In genomic region chr15:101470548-101471239, GRCh38 we compare ENCODE assay signal across 1 cellular context.
TF ChIP-seq lines count a peak whose summit lies in the region.

No MANE protein-coding gene starts in this region.

TF ChIP-seq in WTC11, 78 proteins besides CTCF, POLR2A, EP300 and RAD21 (continued from another document):
- TF ChIP-seq, protein P1, sequence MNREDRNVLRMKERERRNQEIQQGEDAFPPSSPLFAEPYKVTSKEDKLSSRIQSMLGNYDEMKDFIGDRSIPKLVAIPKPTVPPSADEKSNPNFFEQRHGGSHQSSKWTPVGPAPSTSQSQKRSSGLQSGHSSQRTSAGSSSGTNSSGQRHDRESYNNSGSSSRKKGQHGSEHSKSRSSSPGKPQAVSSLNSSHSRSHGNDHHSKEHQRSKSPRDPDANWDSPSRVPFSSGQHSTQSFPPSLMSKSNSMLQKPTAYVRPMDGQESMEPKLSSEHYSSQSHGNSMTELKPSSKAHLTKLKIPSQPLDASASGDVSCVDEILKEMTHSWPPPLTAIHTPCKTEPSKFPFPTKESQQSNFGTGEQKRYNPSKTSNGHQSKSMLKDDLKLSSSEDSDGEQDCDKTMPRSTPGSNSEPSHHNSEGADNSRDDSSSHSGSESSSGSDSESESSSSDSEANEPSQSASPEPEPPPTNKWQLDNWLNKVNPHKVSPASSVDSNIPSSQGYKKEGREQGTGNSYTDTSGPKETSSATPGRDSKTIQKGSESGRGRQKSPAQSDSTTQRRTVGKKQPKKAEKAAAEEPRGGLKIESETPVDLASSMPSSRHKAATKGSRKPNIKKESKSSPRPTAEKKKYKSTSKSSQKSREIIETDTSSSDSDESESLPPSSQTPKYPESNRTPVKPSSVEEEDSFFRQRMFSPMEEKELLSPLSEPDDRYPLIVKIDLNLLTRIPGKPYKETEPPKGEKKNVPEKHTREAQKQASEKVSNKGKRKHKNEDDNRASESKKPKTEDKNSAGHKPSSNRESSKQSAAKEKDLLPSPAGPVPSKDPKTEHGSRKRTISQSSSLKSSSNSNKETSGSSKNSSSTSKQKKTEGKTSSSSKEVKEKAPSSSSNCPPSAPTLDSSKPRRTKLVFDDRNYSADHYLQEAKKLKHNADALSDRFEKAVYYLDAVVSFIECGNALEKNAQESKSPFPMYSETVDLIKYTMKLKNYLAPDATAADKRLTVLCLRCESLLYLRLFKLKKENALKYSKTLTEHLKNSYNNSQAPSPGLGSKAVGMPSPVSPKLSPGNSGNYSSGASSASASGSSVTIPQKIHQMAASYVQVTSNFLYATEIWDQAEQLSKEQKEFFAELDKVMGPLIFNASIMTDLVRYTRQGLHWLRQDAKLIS (CRISPR knock-in tag; IDR thresholded peaks at IDR 0.05; ENCODE audit: borderline replicate concordance) = no peak
- TF ChIP-seq CREB1 (CRISPR knock-in tag; IDR thresholded peaks at IDR 0.05) = no peak
- no peak for TF ChIP-seq FOXJ3 (CRISPR knock-in tag; IDR thresholded peaks at IDR 0.05; ENCODE audit: borderline replicate concordance)
- TF ChIP-seq, protein P2, sequence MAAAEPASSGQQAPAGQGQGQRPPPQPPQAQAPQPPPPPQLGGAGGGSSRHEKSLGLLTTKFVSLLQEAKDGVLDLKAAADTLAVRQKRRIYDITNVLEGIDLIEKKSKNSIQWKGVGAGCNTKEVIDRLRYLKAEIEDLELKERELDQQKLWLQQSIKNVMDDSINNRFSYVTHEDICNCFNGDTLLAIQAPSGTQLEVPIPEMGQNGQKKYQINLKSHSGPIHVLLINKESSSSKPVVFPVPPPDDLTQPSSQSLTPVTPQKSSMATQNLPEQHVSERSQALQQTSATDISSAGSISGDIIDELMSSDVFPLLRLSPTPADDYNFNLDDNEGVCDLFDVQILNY (CRISPR knock-in tag; IDR thresholded peaks at IDR 0.05) = no peak
- no peak for TF ChIP-seq ETV6 (CRISPR knock-in tag; IDR thresholded peaks at IDR 0.05)
- no peak for TF ChIP-seq CREM (CRISPR knock-in tag; IDR thresholded peaks at IDR 0.05)
- TF ChIP-seq ZNF512 (CRISPR knock-in tag; IDR thresholded peaks at IDR 0.05; ENCODE audit: borderline replicate concordance) = no peak
- TF ChIP-seq ZNF416 (CRISPR knock-in tag; IDR thresholded peaks at IDR 0.05) = no peak
- TF ChIP-seq FOXP1 (CRISPR knock-in tag; IDR thresholded peaks at IDR 0.05; ENCODE audit: borderline replicate concordance) = no peak
- no peak for TF ChIP-seq ZNF263 (CRISPR knock-in tag; IDR thresholded peaks at IDR 0.05; ENCODE audit: low read depth)
